Comparison of ENCODE assay signal across 18 cellular contexts in genomic region chr14:63508033-63508432, GRCh38. TPM values are rescaled to one million over a fixed set of nuclear protein-coding genes. Genes with fewer than 3 reads are reported as not detected.
A peak's percentile ranks its signal among the peaks of the same experiment; 100 is the strongest.
DNase-seq lines count a peak whose midpoint lies in the region; ATAC-seq and TF ChIP-seq lines count a peak whose summit lies in the region.
"Had no signal": no experiment of that assay in that cellular context is flagged by ENCODE, and none has a peak within 500 bp of the region (broad histone marks: within the 10 kb centered on the region; RNA-seq: fewer than 3 reads in every experiment).

No MANE protein-coding gene starts in this region.

- peak overlapping the region; percentile 35 for H3K27ac ChIP-seq in iPS-18a (ENCODE audit: low read length)
- H3K27ac ChIP-seq: heart left ventricle, right atrium auricular region, SJSA1 had no signal

- H3K9ac ChIP-seq in iPS-18a (ENCODE audit: low read length) = peak overlapping the region; percentile 29

- no peaks in the 10 kb centered on the region for H3K9me3 ChIP-seq in iPS-18a (ENCODE audit: control insufficient read depth, low read depth, low read length)
- H3K9me3 ChIP-seq: right atrium auricular region, SJSA1 had no signal

- no peaks in the 10 kb centered on the region for H3K36me3 ChIP-seq in iPS-18a (ENCODE audit: control insufficient read depth, low read depth, low read length)
- H3K36me3 ChIP-seq: right atrium auricular region had no signal

- peaks cover 4% of the 10 kb centered on the region for H3K4me1 ChIP-seq in iPS-18a (ENCODE audit: control insufficient read depth, low read depth, low read length)
- H3K4me1 ChIP-seq: right atrium auricular region had no signal

- no peak overlapping the region for H3K4me3 Mint-ChIP-seq in activated naive CD4-positive, alpha-beta T cell treated with anti-CD3 and anti-CD28 coated beads, Interleukin-2, amount 10 ng/mL, durations not matched to agents 7 days and 5 days
- H3K4me3 Mint-ChIP-seq in T-cell (no peak overlapping the region), type B pancreatic cell (no peak overlapping the region)
- H3K4me3 Mint-ChIP-seq: nephron had no signal

- no peak overlapping the region for H3K27ac Mint-ChIP-seq in activated naive CD4-positive, alpha-beta T cell treated with anti-CD3 and anti-CD28 coated beads, Interleukin-2, amount 10 ng/mL, durations not matched to agents 7 days and 5 days
- H3K27ac Mint-ChIP-seq in T-cell (no peak overlapping the region), type B pancreatic cell (peak overlapping the region; percentile 1)
- H3K27ac Mint-ChIP-seq: nephron had no signal

- H3K36me3 Mint-ChIP-seq in activated naive CD4-positive, alpha-beta T cell treated with anti-CD3 and anti-CD28 coated beads, Interleukin-2, amount 10 ng/mL, durations not matched to agents 7 days and 5 days = peaks cover 20% of the 10 kb centered on the region
- H3K36me3 Mint-ChIP-seq in T-cell (peaks cover 20% of the 10 kb centered on the region), type B pancreatic cell (peaks cover 32% of the 10 kb centered on the region)

- POLR2A ChIA-PET in T-cell (lab: Charles Lee) = no interaction called here

- no peak overlapping the region for H3K4me3 ChIP-seq in iPS-18a (ENCODE audit: low read length)
- H3K4me3 ChIP-seq: heart left ventricle, right atrium auricular region, SJSA1 had no signal

- peak; percentile 35 for DNase-seq in activated naive CD4-positive, alpha-beta T cell treated with anti-CD3 and anti-CD28 coated beads, Interleukin-2, amount 10 ng/mL, durations not matched to agents 7 days and 5 days
- DNase-seq in activated naive CD4-positive, alpha-beta T cell treated with anti-CD3 and anti-CD28 coated beads, Interleukin-2, amount 50 U/mL, for 16 hours = no peak
- peak in 20 of 34 experiments; percentile 4 to 50 (median 18) for DNase-seq in T-cell
- no peak for DNase-seq in type B pancreatic cell (ENCODE audit: extremely low spot score, unreplicated experiment)
- DNase-seq in CD1c-positive myeloid dendritic cell (ENCODE audit: extremely low spot score) = no peak
- DNase-seq: EL; heart left ventricle; Kasumi-1; left cardiac atrium; NCI-H187 treated with DMSO at 0.1 percent for 48 hours; stimulated activated CD4-positive, alpha-beta T cell treated with anti-CD3 and anti-CD28 coated beads, Interleukin-2, amount 100 ng/mL, for 24 hours; stimulated activated CD8-positive, alpha-beta memory T cell treated with anti-CD3 and anti-CD28 coated beads, Interleukin-4, amount 100 ng/mL, for 48 hours had no signal

- H3K9me3 Mint-ChIP-seq in activated naive CD4-positive, alpha-beta T cell treated with anti-CD3 and anti-CD28 coated beads, Interleukin-2, amount 10 ng/mL, durations not matched to agents 7 days and 5 days = no peaks in the 10 kb centered on the region
- H3K9me3 Mint-ChIP-seq in T-cell = no peaks in the 10 kb centered on the region
- no peaks in the 10 kb centered on the region for H3K9me3 Mint-ChIP-seq in type B pancreatic cell
- H3K9me3 Mint-ChIP-seq: nephron had no signal

- ATAC-seq in T-cell (replicated peaks in 1 of 4) (peak in 2 of 4 experiments; percentile 19 to 75), HG03159 (IDR thresholded peaks at IDR 0.05; ENCODE audit: unreplicated experiment) (no peak), HG02798 (IDR thresholded peaks at IDR 0.05; ENCODE audit: poor library complexity, unreplicated experiment) (no peak)
- ATAC-seq: left cardiac atrium had no signal

- no peak for TF ChIP-seq CTCF in type B pancreatic cell (conservative IDR thresholded peaks at IDR 0.05)

- no peaks in the 10 kb centered on the region for H3K27me3 ChIP-seq in iPS-18a (ENCODE audit: control insufficient read depth, insufficient read depth, low read length)
- H3K27me3 ChIP-seq: heart left ventricle, right atrium auricular region, SJSA1 had no signal

- H3K27me3 Mint-ChIP-seq in activated naive CD4-positive, alpha-beta T cell treated with anti-CD3 and anti-CD28 coated beads, Interleukin-2, amount 10 ng/mL, durations not matched to agents 7 days and 5 days = no peaks in the 10 kb centered on the region
- H3K27me3 Mint-ChIP-seq in T-cell = no peaks in the 10 kb centered on the region
- H3K27me3 Mint-ChIP-seq in type B pancreatic cell = no peaks in the 10 kb centered on the region

- peaks cover 39% of the 10 kb centered on the region for H3K4me1 Mint-ChIP-seq in activated naive CD4-positive, alpha-beta T cell treated with anti-CD3 and anti-CD28 coated beads, Interleukin-2, amount 10 ng/mL, durations not matched to agents 7 days and 5 days
- peaks cover 61 to 71% (median 68%) of the 10 kb centered on the region in 3 donors for H3K4me1 Mint-ChIP-seq in T-cell
- H3K4me1 Mint-ChIP-seq in type B pancreatic cell (ENCODE audit: unreplicated experiment) = peaks cover 21% of the 10 kb centered on the region

- CTCF ChIA-PET in activated naive CD4-positive, alpha-beta T cell treated with anti-CD3 and anti-CD28 coated beads, Interleukin-2, amount 10 ng/mL, durations not matched to agents 7 days and 5 days (lab: Charles Lee) = no interaction called here
- CTCF ChIA-PET in T-cell (lab: Charles Lee) = no interaction called here

RNA-seq across cellular contexts. Expression of gene PPP2R5E, which starts 35.1 kb away (rescaled TPM):
- total RNA-seq in T-cell (10 to 100 TPM; 35.5 to 45.1 (median 40.6) TPM), type B pancreatic cell (ENCODE audit: low replicate concordance) (47.3 and 50.8 TPM in 2 replicates)

Comparison
In these comparisons a context has a peak if more than half of its experiments do, and no peak if none do; other contexts are left out.
1. DNase-seq: peak in activated naive CD4-positive, alpha-beta T cell treated with anti-CD3 and anti-CD28 coated beads, Interleukin-2, amount 10 ng/mL, durations not matched to agents 7 days and 5 days (single experiment) and T-cell (20 of 34); none in activated naive CD4-positive, alpha-beta T cell treated with anti-CD3 and anti-CD28 coated beads, Interleukin-2, amount 50 U/mL, for 16 hours (single experiment), type B pancreatic cell (single experiment) and CD1c-positive myeloid dendritic cell (single experiment).